25 cellular contexts compared by ENCODE assay signal in the genomic region with DNA sequence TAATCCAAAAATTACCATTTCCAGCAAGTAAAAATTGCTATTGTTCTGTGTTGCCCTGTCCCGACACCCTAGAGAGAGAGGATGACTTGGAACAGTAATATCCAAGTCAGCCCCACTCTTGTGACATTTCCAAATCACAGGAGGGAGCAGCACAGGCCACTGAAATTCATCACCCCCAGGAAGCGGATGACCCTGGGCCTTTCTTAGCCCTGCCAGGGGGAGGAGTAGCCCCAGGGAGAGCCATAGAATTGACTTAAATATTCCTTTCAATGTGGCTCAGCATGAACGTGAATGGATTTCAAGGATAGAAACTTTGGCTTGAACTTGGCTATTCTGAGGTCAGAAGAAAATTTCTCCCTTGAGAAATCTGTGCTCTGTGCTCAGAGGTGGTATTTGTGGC.
"Had no signal": no experiment of that assay in that cellular context is flagged by ENCODE, and none has a peak within 500 bp of the region (broad histone marks: within the 10 kb centered on the region; RNA-seq: fewer than 3 reads in every experiment).

No MANE protein-coding gene starts in this region.

- H3K36me3 Mint-ChIP-seq: activated naive CD4-positive, alpha-beta T cell treated with anti-CD3 and anti-CD28 coated beads, Interleukin-2, amount 50 U/mL, for 24 hours; immature natural killer cell; naive thymus-derived CD8-positive, alpha-beta T cell; stimulated activated memory B cell treated with anti-CD40 and anti-IgM and Interleukin-4, amounts not matched to agents 10 μg/mL and 1 μg/mL and 100 μg/mL, for 72 hours had no signal

- H2AFZ ChIP-seq: hepatocyte had no signal

- H3K27me3 ChIP-seq: brain microvascular endothelial cell, hepatocyte, sigmoid colon, testis, vagina had no signal

- H3K27ac Mint-ChIP-seq: activated CD4-positive, alpha-beta T cell treated with anti-CD3 and anti-CD28 coated beads, Interleukin-2, amount 10 ng/mL, durations not matched to agents 24 days and 14 days; activated CD8-positive, alpha-beta T cell treated with anti-CD3 and anti-CD28 coated beads for 36 hours; activated naive CD4-positive, alpha-beta T cell treated with anti-CD3 and anti-CD28 coated beads, Interleukin-2, amount 50 U/mL, for 24 hours; activated T-helper 1 cell treated with anti-CD3 and anti-CD28 coated beads, Interleukin-12 subunit alpha, Interleukin-12 subunit beta, Interleukin-2, Interleukin-4 antibody, amounts not matched to agents 30 ng/mL and 10 ng/mL and 1 ng/mL, durations not matched to agents 14 hours and 24 hours and 36 hours; dendritic cell treated with granulocyte-macrophage colony-stimulating factor and Interleukin-4, amounts not matched to agents 40 ng/mL and 50 ng/mL, for 4 days; immature natural killer cell; naive thymus-derived CD8-positive, alpha-beta T cell; stimulated activated memory B cell treated with anti-CD40 and anti-IgM and Interleukin-4, amounts not matched to agents 10 μg/mL and 1 μg/mL and 100 μg/mL, for 72 hours; T-helper 17 cell had no signal

- DNase-seq: activated CD4-positive, alpha-beta T cell treated with anti-CD3 and anti-CD28 coated beads, Interleukin-2, amount 10 ng/mL, durations not matched to agents 24 days and 14 days; activated CD8-positive, alpha-beta T cell treated with anti-CD3 and anti-CD28 coated beads for 36 hours; activated gamma-delta T cell treated with Interleukin-2 at 50 U/mL for 16 hours; aorta; brain microvascular endothelial cell; caudate nucleus; effector CD4-positive, alpha-beta T cell; foreskin keratinocyte; immature natural killer cell; lower lobe of right lung; naive thymus-derived CD8-positive, alpha-beta T cell; retina; sigmoid colon; stimulated activated CD4-positive, alpha-beta T cell treated with anti-CD3 and anti-CD28 coated beads, Interleukin-15, amount 100 ng/mL, for 24 hours; T-helper 17 cell; testis; trophoblast cell had no signal

- H3K9me3 Mint-ChIP-seq: activated CD4-positive, alpha-beta T cell treated with anti-CD3 and anti-CD28 coated beads, Interleukin-2, amount 10 ng/mL, durations not matched to agents 24 days and 14 days; activated CD8-positive, alpha-beta T cell treated with anti-CD3 and anti-CD28 coated beads for 36 hours; activated naive CD4-positive, alpha-beta T cell treated with anti-CD3 and anti-CD28 coated beads, Interleukin-2, amount 50 U/mL, for 24 hours; activated T-helper 1 cell treated with anti-CD3 and anti-CD28 coated beads, Interleukin-12 subunit alpha, Interleukin-12 subunit beta, Interleukin-2, Interleukin-4 antibody, amounts not matched to agents 30 ng/mL and 10 ng/mL and 1 ng/mL, durations not matched to agents 14 hours and 24 hours and 36 hours; naive thymus-derived CD8-positive, alpha-beta T cell had no signal

- H3K4me1 Mint-ChIP-seq: activated CD4-positive, alpha-beta T cell treated with anti-CD3 and anti-CD28 coated beads, Interleukin-2, amount 10 ng/mL, durations not matched to agents 24 days and 14 days; activated naive CD4-positive, alpha-beta T cell treated with anti-CD3 and anti-CD28 coated beads, Interleukin-2, amount 50 U/mL, for 24 hours; immature natural killer cell; stimulated activated memory B cell treated with anti-CD40 and anti-IgM and Interleukin-4, amounts not matched to agents 10 μg/mL and 1 μg/mL and 100 μg/mL, for 72 hours; T-helper 17 cell had no signal

- H3K27ac ChIP-seq: brain microvascular endothelial cell, foreskin keratinocyte, hepatocyte, lower lobe of right lung, sigmoid colon, testis, vagina had no signal

- H3K36me3 ChIP-seq: brain microvascular endothelial cell, lower lobe of right lung, sigmoid colon, vagina had no signal

- H3K4me1 ChIP-seq: foreskin keratinocyte, lower lobe of right lung, sigmoid colon, testis, vagina had no signal

- H3K4me3 Mint-ChIP-seq: activated CD4-positive, alpha-beta T cell treated with anti-CD3 and anti-CD28 coated beads, Interleukin-2, amount 10 ng/mL, durations not matched to agents 24 days and 14 days; activated CD8-positive, alpha-beta T cell treated with anti-CD3 and anti-CD28 coated beads for 36 hours; activated naive CD4-positive, alpha-beta T cell treated with anti-CD3 and anti-CD28 coated beads, Interleukin-2, amount 50 U/mL, for 24 hours; activated T-helper 1 cell treated with anti-CD3 and anti-CD28 coated beads, Interleukin-12 subunit alpha, Interleukin-12 subunit beta, Interleukin-2, Interleukin-4 antibody, amounts not matched to agents 30 ng/mL and 10 ng/mL and 1 ng/mL, durations not matched to agents 14 hours and 24 hours and 36 hours; dendritic cell treated with granulocyte-macrophage colony-stimulating factor and Interleukin-4, amounts not matched to agents 40 ng/mL and 50 ng/mL, for 4 days; immature natural killer cell; naive thymus-derived CD8-positive, alpha-beta T cell; stimulated activated memory B cell treated with anti-CD40 and anti-IgM and Interleukin-4, amounts not matched to agents 10 μg/mL and 1 μg/mL and 100 μg/mL, for 72 hours; T-helper 17 cell had no signal

- H3K9me3 ChIP-seq: lower lobe of right lung, sigmoid colon, testis, vagina had no signal

- H3K4me2 ChIP-seq: hepatocyte, smooth muscle cell had no signal

- H3K4me3 ChIP-seq: hepatocyte, lower lobe of right lung, sigmoid colon, smooth muscle cell, testis, vagina had no signal

- H3K79me2 ChIP-seq: hepatocyte had no signal

- ATAC-seq: activated CD8-positive, alpha-beta T cell treated with anti-CD3 and anti-CD28 coated beads for 36 hours; foreskin keratinocyte; left lobe of liver; lower lobe of right lung; naive thymus-derived CD8-positive, alpha-beta T cell; stimulated activated memory B cell treated with anti-CD40 and anti-IgM and Interleukin-4, amounts not matched to agents 10 μg/mL and 1 μg/mL and 100 μg/mL, for 72 hours; T-helper 17 cell had no signal

- H3K27me3 Mint-ChIP-seq: activated CD8-positive, alpha-beta T cell treated with anti-CD3 and anti-CD28 coated beads for 36 hours; dendritic cell treated with granulocyte-macrophage colony-stimulating factor and Interleukin-4, amounts not matched to agents 40 ng/mL and 50 ng/mL, for 4 days; stimulated activated memory B cell treated with anti-CD40 and anti-IgM and Interleukin-4, amounts not matched to agents 10 μg/mL and 1 μg/mL and 100 μg/mL, for 72 hours had no signal
